In the genomic region with DNA sequence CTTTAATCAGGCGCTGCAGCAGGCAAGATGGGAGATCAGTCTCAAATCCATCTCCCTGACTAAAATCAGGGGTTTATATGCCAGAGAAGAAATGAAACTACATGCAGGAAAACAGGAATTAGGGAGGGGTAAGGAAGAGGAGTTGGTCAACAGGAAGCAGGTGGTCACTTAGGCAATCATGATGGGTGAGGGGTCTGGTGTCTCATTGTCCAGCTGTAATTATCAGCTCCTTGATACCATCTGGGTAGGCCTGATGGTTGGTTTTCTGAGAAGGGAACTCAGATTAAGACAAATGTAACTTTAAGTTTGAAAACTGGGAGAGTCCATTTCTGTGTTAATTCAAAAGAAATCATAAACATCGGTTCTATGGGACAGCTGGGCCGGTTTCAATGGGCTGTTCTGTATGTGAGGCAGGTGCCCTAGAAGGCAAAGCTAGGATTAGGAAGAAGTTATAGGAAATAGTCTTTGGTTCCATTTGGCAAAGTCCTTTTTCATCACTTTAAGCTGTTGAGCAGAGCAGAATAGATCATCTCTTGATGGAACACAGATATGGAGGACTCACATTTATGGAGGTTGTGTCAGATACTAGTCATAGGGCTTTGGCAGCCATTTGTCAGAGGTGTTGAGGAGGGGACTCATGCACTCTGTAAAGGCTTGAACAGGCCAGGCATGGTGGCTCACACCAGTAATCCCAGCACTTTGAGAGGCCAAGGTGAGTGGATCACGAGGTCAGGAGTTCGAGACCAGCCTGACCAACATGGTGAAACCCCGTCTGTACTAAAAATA, we compare ENCODE assay signal across 33 cellular contexts.
A peak's percentile ranks its signal among the peaks of the same experiment; 100 is the strongest.
DNase-seq lines count a peak whose midpoint lies in the region; ATAC-seq and TF ChIP-seq lines count a peak whose summit lies in the region.
"Had no signal": no experiment of that assay in that cellular context is flagged by ENCODE, and none has a peak within 500 bp of the region (broad histone marks: within the 10 kb centered on the region; RNA-seq: fewer than 3 reads in every experiment).

No MANE protein-coding gene starts in this region.

- in situ Hi-C loops in Panc1 (cut with HindIII; ENCODE audit: low pct_unique_long_range_greater_than_20kb, low sequenced_read_pairs), result no loop called here

- no peaks in the 10 kb centered on the region for H3K27me3 ChIP-seq in Panc1 (ENCODE audit: control insufficient read depth, insufficient read depth, low read length)
- no peaks in the 10 kb centered on the region for H3K27me3 ChIP-seq in osteoblast (ENCODE audit: insufficient read depth, low read length)
- H3K27me3 ChIP-seq: BLaER1 treated with 17β-estradiol and CSF1 and Interleukin-3, amounts not matched to agents 10 nM and 100 nM; cardiac muscle cell; heart left ventricle; left lung; MG63; testis had no signal

- H3K4me1 Mint-ChIP-seq in effector memory CD8-positive, alpha-beta T cell (ENCODE audit: low read depth in 2 of 2), result peaks cover 6 to 11% of the 10 kb centered on the region in 2 donors

- POLR2A ChIA-PET in Panc1 (lab: Charles Lee), result no interaction called here

- no peak overlapping the region for H2AFZ ChIP-seq in osteoblast (ENCODE audit: low read length)
- H2AFZ ChIP-seq: GM23338 had no signal

- no peaks in the 10 kb centered on the region for H3K9me3 Mint-ChIP-seq in effector memory CD8-positive, alpha-beta T cell
- H3K9me3 Mint-ChIP-seq: memory B cell had no signal

- H4K20me1 ChIP-seq in osteoblast (ENCODE audit: insufficient read depth, low read length), result no peaks in the 10 kb centered on the region

- CTCF ChIA-PET in Panc1 (lab: Charles Lee), result no interaction called here

- no TSS peak for BruUV-seq in Panc1 (replicated peaks; lab: Mats Ljungman, UMichigan)

- H3K4me2 ChIP-seq in osteoblast (ENCODE audit: insufficient read depth, low read length), result no peak overlapping the region
- H3K4me2 ChIP-seq: GM23338 had no signal

- peak; percentile 83 for DNase-seq in NCI-H748 (lab: John Stamatoyannopoulos, UW; ENCODE audit: unreplicated experiment)
- DNase-seq in NCI-H748 treated with DMSO at 0.1 percent for 48 hours (lab: John Stamatoyannopoulos, UW), result no peak
- DNase-seq in Panc1 (ENCODE audit: low read depth, low spot score), result no peak
- no peak for DNase-seq in effector memory CD8-positive, alpha-beta T cell
- peak; percentile 41 for DNase-seq in osteoblast (ENCODE audit: insufficient read length, low spot score, missing footprints)
- no peak for DNase-seq in DMS53 (lab: John Stamatoyannopoulos, UW)
- DNase-seq in NCI-H1436 treated with DMSO at 0.1 percent for 48 hours (lab: John Stamatoyannopoulos, UW), result no peak
- DNase-seq: activated CD4-positive, alpha-beta T cell treated with anti-CD3 and anti-CD28 coated beads for 48 hours; activated gamma-delta T cell treated with Interleukin-2 at 50 U/mL for 16 hours; activated T-cell treated with anti-CD3 and anti-CD28 coated beads, Interleukin-2, amount 50 U/mL, for 1 hour; COR-L47; effector memory CD4-positive, alpha-beta T cell; foreskin melanocyte; heart left ventricle; islet precursor cell; KG1; left lung; MG63; NCI-H1105 treated with DMSO at 0.1 percent for 48 hours; NCI-H2029; NCI-H524 treated with DMSO at 0.1 percent for 48 hours; small intestine; testis; WERI-Rb-1 had no signal

- H3K27ac ChIP-seq in Panc1 (ENCODE audit: low read length) (peak overlapping the region; percentile 34; the same call in 1 of the 2 replicates), osteoblast (ENCODE audit: low read depth, low read length) (no peak overlapping the region)
- H3K27ac ChIP-seq: 22Rv1, cardiac muscle cell, testis, WERI-Rb-1 had no signal

- H3K9me3 ChIP-seq in Panc1 (ENCODE audit: control insufficient read depth, insufficient read depth, low read depth, low read length) (no peaks in the 10 kb centered on the region), osteoblast (ENCODE audit: low read depth, low read length) (no peaks in the 10 kb centered on the region)
- H3K9me3 ChIP-seq: heart left ventricle, left lung, MG63, testis had no signal

- H3K79me2 ChIP-seq in osteoblast (ENCODE audit: insufficient read depth, low read length), result no peaks in the 10 kb centered on the region

- TF ChIP-seq CTCF in Panc1 (IDR thresholded peaks at IDR 0.05), result no peak
- TF ChIP-seq CTCF in osteoblast (IDR thresholded peaks at IDR 0.05; ENCODE audit: extremely low read depth, low read depth, low read length), result no peak

- H3K27ac Mint-ChIP-seq in effector memory CD8-positive, alpha-beta T cell, result peak overlapping the region; percentile 9 to 24
- H3K27ac Mint-ChIP-seq: GM23338; stimulated activated naive CD8-positive, alpha-beta T cell treated with anti-CD3 and anti-CD28 coated beads, Interleukin-15, Interleukin-2, amounts not matched to agents 100 ng/mL and 50 ng/mL, for 24 hours; T-helper 2 cell treated with Interferon-gamma antibody and Interleukin-4, amounts not matched to agents 5 μg/mL and 100 μg/mL, for 36 hours had no signal

- intact Hi-C loops in Panc1 (cut with micrococcal nuclease; ENCODE audit: unreplicated experiment), result no loop called here

- ATAC-seq in Panc1 (no peak), GM18502 (IDR thresholded peaks at IDR 0.05; ENCODE audit: poor library complexity, unreplicated experiment) (no peak)
- no peak for ATAC-seq in effector memory CD8-positive, alpha-beta T cell (replicated peaks)
- ATAC-seq: esophagus mucosa, GM23338, left lung had no signal

- H3K27me3 Mint-ChIP-seq in effector memory CD8-positive, alpha-beta T cell, result no peaks in the 10 kb centered on the region
- H3K27me3 Mint-ChIP-seq: memory B cell; stimulated activated naive CD8-positive, alpha-beta T cell treated with anti-CD3 and anti-CD28 coated beads, Interleukin-15, Interleukin-2, amounts not matched to agents 100 ng/mL and 50 ng/mL, for 24 hours had no signal

- H3K4me1 ChIP-seq in Panc1 (ENCODE audit: control insufficient read depth, insufficient read depth, low read length) (no peaks in the 10 kb centered on the region; the same call in 1 of the 2 replicates), osteoblast (ENCODE audit: insufficient read depth, low read length) (peaks cover 20% of the 10 kb centered on the region)
- H3K4me1 ChIP-seq: testis had no signal

- H3K4me3 Mint-ChIP-seq in effector memory CD8-positive, alpha-beta T cell, result no peak overlapping the region
- H3K4me3 Mint-ChIP-seq: GM23338; memory B cell; stimulated activated naive CD8-positive, alpha-beta T cell treated with anti-CD3 and anti-CD28 coated beads, Interleukin-15, Interleukin-2, amounts not matched to agents 100 ng/mL and 50 ng/mL, for 24 hours; T-helper 2 cell treated with Interferon-gamma antibody and Interleukin-4, amounts not matched to agents 5 μg/mL and 100 μg/mL, for 36 hours had no signal

- peaks cover 5% of the 10 kb centered on the region for H3K36me3 Mint-ChIP-seq in effector memory CD8-positive, alpha-beta T cell (ENCODE audit: insufficient read depth)

- H3K4me3 ChIP-seq in Panc1 (ENCODE audit: low read depth in 2 of 2, low read length in 2 of 2) (no peak overlapping the region), osteoblast (ENCODE audit: insufficient read depth, low read length) (no peak overlapping the region)
- H3K4me3 ChIP-seq: cardiac muscle cell, GM23338, heart left ventricle, left lung, MG63, testis had no signal

- H3K36me3 ChIP-seq in Panc1 (ENCODE audit: control insufficient read depth, insufficient read depth, low read length), result no peaks in the 10 kb centered on the region
- no peaks in the 10 kb centered on the region for H3K36me3 ChIP-seq in osteoblast (ENCODE audit: insufficient read depth, low read length)
- H3K36me3 ChIP-seq: cardiac muscle cell, heart left ventricle, left lung, MG63, WERI-Rb-1 had no signal

Comparison
In these comparisons a context has a peak if more than half of its experiments do, and no peak if none do; other contexts are left out.
1. DNase-seq: peak in NCI-H748 (single experiment) and osteoblast (single experiment); none in NCI-H748 treated with DMSO at 0.1 percent for 48 hours (single experiment), Panc1 (single experiment), effector memory CD8-positive, alpha-beta T cell (0 of 3), DMS53 (single experiment) and NCI-H1436 treated with DMSO at 0.1 percent for 48 hours (single experiment).